In genomic region chr7:19948160-19948559, GRCh38 we compare ENCODE assay signal across 29 cellular contexts.
DNase-seq lines count a peak whose midpoint lies in the region; ATAC-seq, FAIRE-seq and TF ChIP-seq lines count a peak whose summit lies in the region.
"Had no signal": no experiment of that assay in that cellular context is flagged by ENCODE, and none has a peak within 500 bp of the region (broad histone marks: within the 10 kb centered on the region; RNA-seq: fewer than 3 reads in every experiment).

No MANE protein-coding gene starts in this region.

- H3K4me2 ChIP-seq in K562 (ENCODE audit: insufficient read depth, low read length) = no peak overlapping the region
- H3K4me2 ChIP-seq: A549; BLaER1; BLaER1 treated with 17β-estradiol and CSF1 and Interleukin-3, amounts not matched to agents 10 nM and 100 nM had no signal

- BruUV-seq in K562 (replicated peaks; lab: Mats Ljungman, UMichigan) = no TSS peak

- no peak overlapping the region for H2AFZ ChIP-seq in K562 (ENCODE audit: low read depth, low read length)

- H3K4me3 ChIP-seq in K562 (no peak overlapping the region), right lobe of liver (no peak overlapping the region)
- H3K4me3 ChIP-seq: A549; BLaER1; BLaER1 treated with 17β-estradiol and CSF1 and Interleukin-3, amounts not matched to agents 10 nM and 100 nM had no signal

- H3K36me3 ChIP-seq in K562 (ENCODE audit: control insufficient read depth, insufficient read depth, low read length) (no peaks in the 10 kb centered on the region), right lobe of liver (no peaks in the 10 kb centered on the region)
- H3K36me3 ChIP-seq: BE2C; BLaER1; BLaER1 treated with 17β-estradiol and CSF1 and Interleukin-3, amounts not matched to agents 10 nM and 100 nM had no signal

- H3K9me1 ChIP-seq in K562 (ENCODE audit: control insufficient read depth, insufficient read depth, low read length) = no peaks in the 10 kb centered on the region

- no peaks in the 10 kb centered on the region for H3K79me2 ChIP-seq in K562 (ENCODE audit: control insufficient read depth, insufficient read depth, low read length)

- H3K9ac ChIP-seq in K562 (ENCODE audit: insufficient read depth in 1 of 2, low read depth in 2 of 2, low read length in 2 of 2) = no peak overlapping the region
- H3K9ac ChIP-seq: BLaER1; BLaER1 treated with 17β-estradiol and CSF1 and Interleukin-3, amounts not matched to agents 10 nM and 100 nM had no signal

- in situ Hi-C loops in K562 (cut with MboI) = no loop called here

- CTCF ChIA-PET in K562 (lab: Yijun Ruan, JAX; ENCODE audit: low intra/inter-chr PET ratio) = interaction anchor here (0.6 kb wide), 1 partner anchor 41 kb away, joined by 3 read pairs; no protein-coding TSS in a partner anchor

- H3K27ac ChIP-seq in K562 (ENCODE audit: extremely low read depth, low read depth, low read length) = no peak overlapping the region
- H3K27ac ChIP-seq in right lobe of liver = no peak overlapping the region
- H3K27ac ChIP-seq: 22Rv1; A549; BLaER1; BLaER1 treated with 17β-estradiol and CSF1 and Interleukin-3, amounts not matched to agents 10 nM and 100 nM; C4-2B had no signal

- TF ChIP-seq POLR2A in K562 (conservative IDR thresholded peaks at IDR 0.05) (no peak), right lobe of liver (IDR thresholded peaks at IDR 0.05) (no peak)

- FAIRE-seq in K562 (lab: Jason Lieb, UNC) = no peak
- FAIRE-seq: A204.1, A549, D721Med had no signal

- 0% methylated on average over 3 of the region's 3 CpGs for whole genome bisulfite sequencing in K562 (ENCODE audit: insufficient coverage, low coverage, missing lambda C conversion rate)
- 49% methylated on average over 3 of the region's 3 CpGs for WGBS in right lobe of liver (ENCODE audit: insufficient coverage, low coverage, low lambda C conversion rate, missing lambda C conversion rate)

- TF ChIP-seq CTCF in K562 (IDR thresholded peaks at IDR 0.05 in 2 of 3, conservative IDR thresholded peaks at IDR 0.05 in 1 of 3; ENCODE audit: insufficient read depth in 2 of 3, low read depth in 1 of 3, low read length in 3 of 3) = no peak
- TF ChIP-seq CTCF in right lobe of liver (IDR thresholded peaks at IDR 0.05) = no peak

- no peak for TF ChIP-seq RAD21 in K562 (CRISPR knock-in tag; conservative IDR thresholded peaks at IDR 0.05 in 1 of 2, IDR thresholded peaks at IDR 0.05 in 1 of 2)

- TF ChIP-seq EP300 in K562 (IDR thresholded peaks at IDR 0.05; ENCODE audit: low read length) = no peak

- no peak for ATAC-seq in K562
- no peak for ATAC-seq in right lobe of liver
- ATAC-seq: A549; CD8-positive, alpha-beta T cell had no signal

- H3K9me3 ChIP-seq in K562 (replicated peaks; ENCODE audit: control insufficient read depth, insufficient read depth, low read depth, low read length) (no peaks in the 10 kb centered on the region), right lobe of liver (no peaks in the 10 kb centered on the region)
- H3K9me3 ChIP-seq: A549; BE2C; BLaER1 treated with 17β-estradiol and CSF1 and Interleukin-3, amounts not matched to agents 10 nM and 100 nM had no signal

- POLR2A ChIA-PET in K562 (lab: Yijun Ruan, JAX) = no interaction called here

- intact Hi-C loops in K562 (cut with micrococcal nuclease) = no loop called here
- intact Hi-C loops in right lobe of liver (cut with DNase I) = no loop called here

- no peak for DNase-seq in K562 (ENCODE audit: extremely low read depth in 1 of 4, low spot score in 3 of 4)
- DNase-seq in right lobe of liver = no peak
- DNase-seq: 8988T; ACHN; AML-193; BE2C; C1 segment of cervical spinal cord; Caco-2; Calu3; CD4-positive, alpha-beta memory T cell; CD4-positive, alpha-beta T cell; CD4-positive, CD25-positive, alpha-beta regulatory T cell; CD8-positive, alpha-beta memory T cell; CD8-positive, alpha-beta T cell; COR-L47; DMS 273 treated with DMSO at 0.1 percent for 48 hours; DMS153; DMS53; DMS79; DMS79 treated with DMSO at 0.1 percent for 48 hours; DND-41; EL had no signal

- no peaks in the 10 kb centered on the region for H4K20me1 ChIP-seq in K562 (replicated peaks; ENCODE audit: control insufficient read depth, insufficient read depth, low read length)
- H4K20me1 ChIP-seq: BLaER1; BLaER1 treated with 17β-estradiol and CSF1 and Interleukin-3, amounts not matched to agents 10 nM and 100 nM had no signal

- H3K4me1 ChIP-seq in K562 (replicated peaks in 1 of 2; ENCODE audit: control insufficient read depth in 2 of 2, insufficient read depth in 2 of 2, low read length in 2 of 2) (no peaks in the 10 kb centered on the region), right lobe of liver (no peaks in the 10 kb centered on the region)
- H3K4me1 ChIP-seq: A549; BE2C; BLaER1; BLaER1 treated with 17β-estradiol and CSF1 and Interleukin-3, amounts not matched to agents 10 nM and 100 nM; Caco-2 had no signal

- H3K27me3 ChIP-seq in K562 (ENCODE audit: control insufficient read depth in 2 of 2, insufficient read depth in 2 of 2, low read length in 2 of 2) = no peaks in the 10 kb centered on the region
- no peaks in the 10 kb centered on the region for H3K27me3 ChIP-seq in right lobe of liver
- H3K27me3 ChIP-seq: BE2C; BLaER1; BLaER1 treated with 17β-estradiol and CSF1 and Interleukin-3, amounts not matched to agents 10 nM and 100 nM had no signal

TF ChIP-seq in K562, 482 proteins besides CTCF, POLR2A, EP300 and RAD21:
- TF ChIP-seq HIVEP1 (CRISPR knock-in tag; IDR thresholded peaks at IDR 0.05) (no peak), ZNF586 (CRISPR knock-in tag; conservative IDR thresholded peaks at IDR 0.05) (no peak), NUFIP1 (IDR thresholded peaks at IDR 0.05; ENCODE audit: partially characterized antibody) (no peak), NFIC (IDR thresholded peaks at IDR 0.05) (peak; percentile 90), NFIX (CRISPR knock-in tag; IDR thresholded peaks at IDR 0.05; ENCODE audit: low read depth) (peak; percentile 86)
